20 cellular contexts compared by ENCODE assay signal in the genomic region with DNA sequence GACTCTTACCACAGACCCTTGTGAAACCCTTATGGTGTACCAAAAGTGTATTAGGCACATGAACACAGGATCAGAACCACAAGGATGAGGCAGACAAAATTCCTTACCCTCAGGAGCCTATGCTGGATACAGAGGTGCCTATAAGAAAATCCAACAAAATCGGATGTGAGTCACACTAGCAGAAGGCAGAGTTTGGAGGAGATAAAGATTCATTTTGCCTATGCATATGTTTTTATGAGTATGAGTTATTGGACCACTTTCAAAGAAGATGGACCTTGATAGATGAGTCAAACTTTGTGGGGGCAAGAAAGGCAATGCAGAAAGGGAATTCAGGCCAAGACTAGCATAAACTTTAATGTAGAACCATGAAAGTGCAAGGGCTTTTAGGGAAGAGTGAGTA. TPM values are rescaled to one million over a fixed set of nuclear protein-coding genes. Genes with fewer than 3 reads are reported as not detected.
"Had no signal": no experiment of that assay in that cellular context is flagged by ENCODE, and none has a peak within 500 bp of the region (broad histone marks: within the 10 kb centered on the region; RNA-seq: fewer than 3 reads in every experiment).

No MANE protein-coding gene starts in this region.

- H3K4me3 ChIP-seq: colonic mucosa, gastroesophageal sphincter, heart left ventricle, left ventricle myocardium inferior, prostate gland, right atrium auricular region, skin epidermis, tibial nerve, uterus had no signal

- H3K4me1 ChIP-seq: colonic mucosa, gastroesophageal sphincter, heart left ventricle, left ventricle myocardium inferior, prostate gland, right atrium auricular region, tibial nerve, uterus had no signal

- H3K27ac ChIP-seq: colonic mucosa, gastroesophageal sphincter, heart left ventricle, left ventricle myocardium inferior, prostate gland, right atrium auricular region, skin epidermis, tibial nerve, uterus had no signal

- DNase-seq: activated CD4-positive, alpha-beta T cell treated with anti-CD3 and anti-CD28 coated beads for 48 hours; activated CD4-positive, CD25-positive, alpha-beta regulatory T cell; activated CD8-positive, alpha-beta T cell treated with anti-CD3 and anti-CD28 coated beads for 36 hours; activated naive CD4-positive, alpha-beta T cell treated with anti-CD3 and anti-CD28 coated beads for 36 hours; activated T-cell treated with anti-CD3 and anti-CD28 coated beads, Interleukin-2, amount 50 U/mL, for 24 hours; anterior cingulate cortex; colonic mucosa; erythroblast; heart left ventricle; kidney glomerular epithelial cell; left ventricle myocardium inferior; naive B cell; uterus had no signal

- H3K27me3 ChIP-seq: colonic mucosa, heart left ventricle, right atrium auricular region, uterus had no signal

- H3K9me3 ChIP-seq: colonic mucosa, gastroesophageal sphincter, heart left ventricle, left ventricle myocardium inferior, prostate gland, right atrium auricular region, tibial nerve, uterus had no signal

- ATAC-seq: activated CD8-positive, alpha-beta T cell treated with anti-CD3 and anti-CD28 coated beads for 36 hours; gastroesophageal sphincter; heart left ventricle had no signal

- H3K36me3 ChIP-seq: colonic mucosa, gastroesophageal sphincter, heart left ventricle, left ventricle myocardium inferior, prostate gland, right atrium auricular region, tibial nerve, uterus had no signal

RNA-seq across cellular contexts. Expression of a gene that starts 17.0 kb away (rescaled TPM):
- total RNA-seq: activated CD8-positive, alpha-beta T cell treated with anti-CD3 and anti-CD28 coated beads for 36 hours; left ventricle myocardium inferior; omental fat pad had no signal

RNA-seq across cellular contexts. Expression of a gene that starts 51.7 kb away (rescaled TPM):
- total RNA-seq: neural crest cell had no signal
